In genomic region chr2:7432426-7432825, GRCh38 we compare ENCODE assay signal across 1 cellular context.
TF ChIP-seq lines count a peak whose summit lies in the region.

No MANE protein-coding gene starts in this region.

TF ChIP-seq in SK-N-SH, 30 proteins besides CTCF, POLR2A, EP300 and RAD21 (continued from another document):
- TF ChIP-seq REST (IDR thresholded peaks at IDR 0.05; ENCODE audit: low read depth, low read length) (no peak), EZH2phosphoT487 (IDR thresholded peaks at IDR 0.05; ENCODE audit: borderline replicate concordance, low read depth) (no peak), SMC3 (IDR thresholded peaks at IDR 0.05; ENCODE audit: low read depth, low read length) (no peak), NRF1 (IDR thresholded peaks at IDR 0.05; ENCODE audit: low read depth, low read length) (no peak), MXI1 (IDR thresholded peaks at IDR 0.05; ENCODE audit: low read depth, low read length) (no peak), TEAD4 (IDR thresholded peaks at IDR 0.05; ENCODE audit: borderline replicate concordance, insufficient read depth) (no peak), MEF2A (IDR thresholded peaks at IDR 0.05; ENCODE audit: borderline replicate concordance, low read depth) (no peak), RCOR1 (IDR thresholded peaks at IDR 0.05; ENCODE audit: low read length) (no peak), JUND (IDR thresholded peaks at IDR 0.05) (no peak), TAF1 (IDR thresholded peaks at IDR 0.05; ENCODE audit: borderline replicate concordance, low read depth, low read length) (no peak), SIN3A (IDR thresholded peaks at IDR 0.05; ENCODE audit: borderline replicate concordance, low read depth, low read length) (no peak)
- TF ChIP-seq, protein P1, sequence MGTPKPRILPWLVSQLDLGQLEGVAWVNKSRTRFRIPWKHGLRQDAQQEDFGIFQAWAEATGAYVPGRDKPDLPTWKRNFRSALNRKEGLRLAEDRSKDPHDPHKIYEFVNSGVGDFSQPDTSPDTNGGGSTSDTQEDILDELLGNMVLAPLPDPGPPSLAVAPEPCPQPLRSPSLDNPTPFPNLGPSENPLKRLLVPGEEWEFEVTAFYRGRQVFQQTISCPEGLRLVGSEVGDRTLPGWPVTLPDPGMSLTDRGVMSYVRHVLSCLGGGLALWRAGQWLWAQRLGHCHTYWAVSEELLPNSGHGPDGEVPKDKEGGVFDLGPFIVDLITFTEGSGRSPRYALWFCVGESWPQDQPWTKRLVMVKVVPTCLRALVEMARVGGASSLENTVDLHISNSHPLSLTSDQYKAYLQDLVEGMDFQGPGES (IDR thresholded peaks at IDR 0.05; ENCODE audit: low read depth, low read length) = no peak
